8 cellular contexts compared by ENCODE assay signal in the genomic region with DNA sequence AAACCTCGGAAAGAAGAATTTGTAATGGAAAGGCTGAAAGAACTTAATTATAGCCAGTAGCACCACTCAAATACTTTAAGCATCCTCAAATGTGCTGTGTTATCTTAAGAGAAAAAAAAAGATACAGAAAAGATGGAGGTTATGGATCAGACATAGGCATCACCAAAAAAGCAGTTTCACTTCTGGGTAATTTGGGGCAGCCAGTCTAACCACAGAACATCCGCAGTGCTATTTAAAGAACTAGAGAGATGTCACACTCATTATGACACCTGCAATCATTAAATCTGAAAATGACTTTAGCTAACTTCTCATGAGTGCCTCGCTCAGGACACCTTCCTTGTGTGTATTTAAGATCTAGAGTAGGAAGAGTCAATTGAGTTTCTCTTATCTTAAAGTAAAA.
DNase-seq lines count a peak whose midpoint lies in the region; ATAC-seq and TF ChIP-seq lines count a peak whose summit lies in the region.

No MANE protein-coding gene starts in this region.

- H3K36me3 ChIP-seq in transverse colon: no peaks in the 10 kb centered on the region
- no peaks in the 10 kb centered on the region for H3K36me3 ChIP-seq in vagina

- H3K27ac ChIP-seq in transverse colon: no peak overlapping the region
- H3K27ac ChIP-seq in vagina: no peak overlapping the region

- no peaks in the 10 kb centered on the region for H3K9me3 ChIP-seq in transverse colon
- H3K9me3 ChIP-seq in vagina: no peaks in the 10 kb centered on the region

- 55 to 66% methylated on average over 3 of the region's 3 CpGs for WGBS in transverse colon (ENCODE audit: low coverage in 1 of 2), 2 donors

- TF ChIP-seq POLR2A in transverse colon (IDR thresholded peaks at IDR 0.05) (no peak), vagina (IDR thresholded peaks at IDR 0.05) (no peak)

- no peak for TF ChIP-seq EP300 in transverse colon (IDR thresholded peaks at IDR 0.05; ENCODE audit: low read depth)

- H3K27me3 ChIP-seq in transverse colon: no peaks in the 10 kb centered on the region
- no peaks in the 10 kb centered on the region for H3K27me3 ChIP-seq in vagina

- peak; percentile 69 for DNase-seq in activated effector memory CD4-positive, alpha-beta T cell treated with anti-CD3 and anti-CD28 coated beads, Interleukin-2, amount 50 U/mL, for 16 hours
- DNase-seq in activated effector memory CD4-positive, alpha-beta T cell treated with Interleukin-2 at 50 U/mL for 16 hours: no peak
- peak; percentile 26 to 43 for DNase-seq in activated CD4-positive, alpha-beta T cell treated with anti-CD3 and anti-CD28 coated beads, Interleukin-2, amount 50 U/mL, for 48 hours
- peak; percentile 8 for DNase-seq in transverse colon
- DNase-seq in vagina (ENCODE audit: extremely low spot score in 2 of 2): no peak
- DNase-seq in NCI-H1694 treated with DMSO at 0.1 percent for 48 hours (lab: John Stamatoyannopoulos, UW): no peak
- no peak for DNase-seq in NCI-H524 treated with DMSO at 0.1 percent for 48 hours (lab: John Stamatoyannopoulos, UW)

- intact Hi-C loops in transverse colon (cut with DNase I; ENCODE audit: low total_unique reads): no loop called here
- intact Hi-C loops in vagina (cut with DNase I): no loop called here

- in situ Hi-C loops in transverse colon (cut with MboI; ENCODE audit: low pct_ligation_motif_present in 1 of 4, low pct_unique_long_range_greater_than_20kb in 1 of 4, low sequenced_read_pairs in 3 of 4): no loop called here

- ATAC-seq in HG03108 (IDR thresholded peaks at IDR 0.05; ENCODE audit: unreplicated experiment): peak; percentile 97

- no peaks in the 10 kb centered on the region for H3K4me1 ChIP-seq in transverse colon
- no peaks in the 10 kb centered on the region for H3K4me1 ChIP-seq in vagina

- TF ChIP-seq CTCF in transverse colon (IDR thresholded peaks at IDR 0.05): no peak
- TF ChIP-seq CTCF in vagina (IDR thresholded peaks at IDR 0.05): no peak

- H3K4me3 ChIP-seq in transverse colon: no peak overlapping the region
- no peak overlapping the region for H3K4me3 ChIP-seq in vagina

Comparison
In these comparisons a context has a peak if more than half of its experiments do, and no peak if none do; other contexts are left out.
1. DNase-seq: peak in activated effector memory CD4-positive, alpha-beta T cell treated with anti-CD3 and anti-CD28 coated beads, Interleukin-2, amount 50 U/mL, for 16 hours (single experiment), activated CD4-positive, alpha-beta T cell treated with anti-CD3 and anti-CD28 coated beads, Interleukin-2, amount 50 U/mL, for 48 hours (2 of 2) and transverse colon (single experiment); none in activated effector memory CD4-positive, alpha-beta T cell treated with Interleukin-2 at 50 U/mL for 16 hours (single experiment), vagina (0 of 2), NCI-H1694 treated with DMSO at 0.1 percent for 48 hours (single experiment) and NCI-H524 treated with DMSO at 0.1 percent for 48 hours (single experiment).